ENCODE assay signal across 24 cellular contexts in the genomic region with DNA sequence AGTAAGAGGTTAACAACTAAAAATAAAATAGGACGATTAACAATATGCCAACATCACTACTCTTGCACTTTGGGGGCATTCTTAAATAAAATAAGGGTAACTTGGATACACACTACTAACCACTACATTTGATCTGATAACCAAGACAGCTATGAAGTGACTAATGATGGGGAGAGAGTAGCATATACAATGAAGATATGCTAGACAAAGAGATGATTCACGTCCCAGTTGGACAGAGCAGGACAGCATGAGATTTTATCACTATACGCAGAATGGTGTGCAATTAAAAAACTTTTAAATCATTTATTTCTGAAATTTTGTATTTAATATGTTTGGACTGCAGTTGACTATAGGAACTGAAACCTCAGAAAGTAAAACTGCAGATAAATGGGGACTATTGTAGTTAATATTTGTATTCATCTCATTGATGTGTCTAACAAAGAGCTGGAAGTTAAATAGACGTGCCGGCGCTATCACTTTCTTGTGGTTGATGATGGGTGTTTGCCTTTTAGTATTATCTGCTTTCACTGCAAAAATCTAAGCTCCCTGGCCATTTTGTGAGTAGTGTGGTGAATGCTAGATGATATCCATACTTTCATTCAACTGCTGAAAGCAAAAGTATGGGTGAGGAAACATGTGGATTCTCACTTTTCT.
"Had no signal": no experiment of that assay in that cellular context is flagged by ENCODE, and none has a peak within 500 bp of the region (broad histone marks: within the 10 kb centered on the region; RNA-seq: fewer than 3 reads in every experiment).

No MANE protein-coding gene starts in this region.

- H3K9me3 ChIP-seq: adrenal gland, breast epithelium, esophagus muscularis mucosa, testis, uterus had no signal

- H3K36me3 ChIP-seq: adrenal gland, breast epithelium, neural progenitor cell, uterus had no signal

- FAIRE-seq: colon, TTC549 had no signal

- H3K27ac Mint-ChIP-seq: activated B cell treated with CpG ODN at 0.5 μM for 24 hours; activated CD4-positive, alpha-beta T cell treated with anti-CD3 and anti-CD28 coated beads for 36 hours; activated naive CD8-positive, alpha-beta T cell; activated T-cell treated with anti-CD3 and anti-CD28 coated beads, Interleukin-2, amount 50 U/mL, for 24 hours; activated T-helper 17 cell treated with anti-CD3 and anti-CD28 coated beads, Interleukin-2, amount 50 U/mL, for 72 hours; naive thymus-derived CD8-positive, alpha-beta T cell; neural progenitor cell had no signal

- H3K9ac ChIP-seq: neural progenitor cell had no signal

- H3K27me3 Mint-ChIP-seq: activated B cell treated with CpG ODN at 0.5 μM for 24 hours; activated CD4-positive, alpha-beta T cell treated with anti-CD3 and anti-CD28 coated beads for 36 hours; activated naive CD8-positive, alpha-beta T cell; activated T-cell treated with anti-CD3 and anti-CD28 coated beads, Interleukin-2, amount 50 U/mL, for 24 hours; activated T-helper 17 cell treated with anti-CD3 and anti-CD28 coated beads, Interleukin-2, amount 50 U/mL, for 72 hours; central memory CD8-positive, alpha-beta T cell; naive thymus-derived CD8-positive, alpha-beta T cell had no signal

- H2AFZ ChIP-seq: neural progenitor cell had no signal

- H3K27ac ChIP-seq: adrenal gland, breast epithelium, esophagus muscularis mucosa, neural progenitor cell, testis, uterus had no signal

- H3K4me1 Mint-ChIP-seq: activated B cell treated with CpG ODN at 0.5 μM for 24 hours; activated CD4-positive, alpha-beta T cell treated with anti-CD3 and anti-CD28 coated beads for 36 hours; neural progenitor cell had no signal

- ATAC-seq: activated CD4-positive, alpha-beta T cell treated with anti-CD3 and anti-CD28 coated beads for 36 hours; activated T-helper 17 cell treated with anti-CD3 and anti-CD28 coated beads, Interleukin-2, amount 50 U/mL, for 72 hours; left lobe of liver; naive thymus-derived CD8-positive, alpha-beta T cell had no signal

- DNase-seq: activated B cell treated with CpG ODN at 0.5 μM for 24 hours; activated CD4-positive, alpha-beta T cell treated with anti-CD3 and anti-CD28 coated beads for 36 hours; activated CD4-positive, alpha-beta T cell treated with anti-CD3 and anti-CD28 coated beads, Interleukin-2, amount 50 U/mL, for 4 hours; activated CD8-positive, alpha-beta memory T cell treated with anti-CD3 and anti-CD28 coated beads for 24 hours; activated CD8-positive, alpha-beta memory T cell treated with anti-CD3 and anti-CD28 coated beads, Interleukin-2, amount 50 U/mL, for 4 hours; activated T-cell treated with anti-CD3 and anti-CD28 coated beads, Interleukin-2, amount 50 U/mL, for 24 hours; adrenal gland; effector memory CD4-positive, alpha-beta T cell; naive thymus-derived CD8-positive, alpha-beta T cell; retina; stimulated activated CD4-positive, alpha-beta T cell treated with anti-CD3 and anti-CD28 coated beads, Interleukin-4, amount 100 ng/mL, for 1 hour; stimulated activated naive CD4-positive, alpha-beta T cell; testis; uterus had no signal

- H3K9me3 Mint-ChIP-seq: activated B cell treated with CpG ODN at 0.5 μM for 24 hours; activated T-cell treated with anti-CD3 and anti-CD28 coated beads, Interleukin-2, amount 50 U/mL, for 24 hours; activated T-helper 17 cell treated with anti-CD3 and anti-CD28 coated beads, Interleukin-2, amount 50 U/mL, for 72 hours; central memory CD8-positive, alpha-beta T cell; naive thymus-derived CD8-positive, alpha-beta T cell; neural progenitor cell had no signal

- H3K4me2 ChIP-seq: neural progenitor cell had no signal

- H3K27me3 ChIP-seq: adrenal gland, breast epithelium, esophagus muscularis mucosa, neural progenitor cell, testis, uterus had no signal

- H3K4me3 Mint-ChIP-seq: activated B cell treated with CpG ODN at 0.5 μM for 24 hours; activated CD4-positive, alpha-beta T cell treated with anti-CD3 and anti-CD28 coated beads for 36 hours; activated naive CD8-positive, alpha-beta T cell; activated T-cell treated with anti-CD3 and anti-CD28 coated beads, Interleukin-2, amount 50 U/mL, for 24 hours; activated T-helper 17 cell treated with anti-CD3 and anti-CD28 coated beads, Interleukin-2, amount 50 U/mL, for 72 hours; central memory CD8-positive, alpha-beta T cell; naive thymus-derived CD8-positive, alpha-beta T cell; neural progenitor cell had no signal

- H3K4me3 ChIP-seq: adrenal gland, breast epithelium, esophagus muscularis mucosa, lung, neural progenitor cell, testis, uterus had no signal

- H3K4me1 ChIP-seq: adrenal gland, breast epithelium, esophagus muscularis mucosa, neural progenitor cell, testis, uterus had no signal
